25 cellular contexts compared by ENCODE assay signal in genomic region chr15:42066764-42067415, GRCh38. TPM values are rescaled to one million over a fixed set of nuclear protein-coding genes. Genes with fewer than 3 reads are reported as not detected.
DNase-seq lines count a peak whose midpoint lies in the region; ATAC-seq and TF ChIP-seq lines count a peak whose summit lies in the region.
"Had no signal": no experiment of that assay in that cellular context is flagged by ENCODE, and none has a peak within 500 bp of the region (broad histone marks: within the 10 kb centered on the region; RNA-seq: fewer than 3 reads in every experiment).

No MANE protein-coding gene starts in this region.

- no peaks in the 10 kb centered on the region for H3K36me3 ChIP-seq in OCI-LY7 (ENCODE audit: insufficient read depth, low read length)
- H3K36me3 ChIP-seq: colonic mucosa, right atrium auricular region had no signal

- peaks cover 5% of the 10 kb centered on the region for H3K9me3 Mint-ChIP-seq in activated CD8-positive, alpha-beta T cell treated with anti-CD3 and anti-CD28 coated beads for 36 hours
- H3K9me3 Mint-ChIP-seq in activated CD8-positive, alpha-beta T cell treated with anti-CD3 and anti-CD28 coated beads, Interleukin-2, amount 10 ng/mL, durations not matched to agents 7 days and 5 days (ENCODE audit: insufficient read depth) = peaks cover 4% of the 10 kb centered on the region

- CTCF ChIA-PET in activated CD8-positive, alpha-beta T cell treated with anti-CD3 and anti-CD28 coated beads for 36 hours (lab: Charles Lee) = interaction anchor here (0.8 to 8.1 kb wide), 7 partner anchors 11 to 79 kb away, joined by 4 to 97 read pairs (median 8); no protein-coding TSS in a partner anchor
- CTCF ChIA-PET in activated CD8-positive, alpha-beta T cell treated with anti-CD3 and anti-CD28 coated beads, Interleukin-2, amount 10 ng/mL, durations not matched to agents 7 days and 5 days (lab: Charles Lee) = interaction anchor here (0.8 to 1.5 kb wide), 5 partner anchors 10 to 77 kb away, joined by 3 to 5 read pairs (median 3); no protein-coding TSS in a partner anchor
- CTCF ChIA-PET in OCI-LY7 (lab: Charles Lee; ENCODE audit: unreplicated experiment) = no interaction called here

- no peaks in the 10 kb centered on the region for H3K4me1 Mint-ChIP-seq in activated CD8-positive, alpha-beta T cell treated with anti-CD3 and anti-CD28 coated beads for 36 hours (ENCODE audit: low read depth)
- peaks cover 3% of the 10 kb centered on the region for H3K4me1 Mint-ChIP-seq in activated CD8-positive, alpha-beta T cell treated with anti-CD3 and anti-CD28 coated beads, Interleukin-2, amount 10 ng/mL, durations not matched to agents 7 days and 5 days (ENCODE audit: low read depth)

- peak overlapping the region; percentile 25; the same call in 1 of the 2 replicates for H2AFZ ChIP-seq in OCI-LY7 (ENCODE audit: low read length)
- H2AFZ ChIP-seq: parathyroid adenoma had no signal

- 0 out of 2 replicates have a peak, but pooled peaks cover 6% of the 10 kb centered on the region for H3K9me3 ChIP-seq in OCI-LY7 (ENCODE audit: low read length)
- H3K9me3 ChIP-seq: colonic mucosa, right atrium auricular region, testis had no signal

- H3K79me2 ChIP-seq in OCI-LY7 (ENCODE audit: insufficient read depth, low read depth, low read length) = no peaks in the 10 kb centered on the region
- H3K79me2 ChIP-seq: parathyroid adenoma had no signal

- no peak overlapping the region for H3K4me2 ChIP-seq in OCI-LY7 (ENCODE audit: low read length)
- H3K4me2 ChIP-seq: smooth muscle cell had no signal

- no TSS peak for BruUV-seq in OCI-LY7 (replicated peaks; lab: Mats Ljungman, UMichigan)

- DNase-seq in activated CD8-positive, alpha-beta T cell treated with anti-CD3 and anti-CD28 coated beads for 36 hours = no peak
- no peak for DNase-seq in activated CD8-positive, alpha-beta T cell treated with anti-CD3 and anti-CD28 coated beads, Interleukin-2, amount 10 ng/mL, durations not matched to agents 7 days and 5 days
- no peak for DNase-seq in OCI-LY7 (ENCODE audit: low spot score)
- peak; percentile 17 for DNase-seq in ecto neural progenitor cell (ENCODE audit: low spot score)
- peak; percentile 14 for DNase-seq in stimulated activated CD8-positive, alpha-beta memory T cell treated with anti-CD3 and anti-CD28 coated beads, Interleukin-4, amount 100 ng/mL, for 48 hours
- no peak for DNase-seq in NAMALWA (ENCODE audit: low spot score)
- DNase-seq: activated CD4-positive, alpha-beta memory T cell treated with anti-CD3 and anti-CD28 coated beads, Interleukin-2, amount 10 ng/mL, durations not matched to agents 7 days and 5 days; activated CD4-positive, alpha-beta T cell treated with anti-CD3 and anti-CD28 coated beads for 1 hour; activated T-cell treated with anti-CD3 and anti-CD28 coated beads for 4 hours; colonic mucosa; effector memory CD4-positive, alpha-beta T cell; NCI-H748 treated with DMSO at 0.1 percent for 48 hours; stimulated activated naive CD8-positive, alpha-beta T cell treated with anti-CD3 and anti-CD28 coated beads, Interleukin-15, Interleukin-2, amounts not matched to agents 100 U/mL and 50 U/mL, for 24 hours; T-helper 17 cell had no signal

- H3K4me3 ChIP-seq in OCI-LY7 (ENCODE audit: low read depth, low read length, poor library complexity, severe bottlenecking) = no peak overlapping the region
- H3K4me3 ChIP-seq: colonic mucosa, right atrium auricular region, smooth muscle cell, testis had no signal

- H3K4me3 Mint-ChIP-seq in activated CD8-positive, alpha-beta T cell treated with anti-CD3 and anti-CD28 coated beads for 36 hours = no peak overlapping the region
- no peak overlapping the region for H3K4me3 Mint-ChIP-seq in activated CD8-positive, alpha-beta T cell treated with anti-CD3 and anti-CD28 coated beads, Interleukin-2, amount 10 ng/mL, durations not matched to agents 7 days and 5 days
- H3K4me3 Mint-ChIP-seq: activated CD4-positive, alpha-beta memory T cell treated with anti-CD3 and anti-CD28 coated beads, Interleukin-2, amount 10 ng/mL, durations not matched to agents 7 days and 5 days; activated naive CD8-positive, alpha-beta T cell; CD4-positive, CD25-positive, alpha-beta regulatory T cell; nephron progenitor cell; T-helper 17 cell had no signal

- H3K36me3 Mint-ChIP-seq in activated CD8-positive, alpha-beta T cell treated with anti-CD3 and anti-CD28 coated beads for 36 hours (ENCODE audit: low read depth) = no peaks in the 10 kb centered on the region
- H3K36me3 Mint-ChIP-seq in activated CD8-positive, alpha-beta T cell treated with anti-CD3 and anti-CD28 coated beads, Interleukin-2, amount 10 ng/mL, durations not matched to agents 7 days and 5 days (ENCODE audit: low read depth) = no peaks in the 10 kb centered on the region
- H3K36me3 Mint-ChIP-seq: CD4-positive, CD25-positive, alpha-beta regulatory T cell had no signal

- H3K27ac ChIP-seq in OCI-LY7 (ENCODE audit: low read depth, low read length, poor library complexity, severe bottlenecking) = no peak overlapping the region
- H3K27ac ChIP-seq: colonic mucosa, parathyroid adenoma, right atrium auricular region, testis had no signal

- no peaks in the 10 kb centered on the region for H3K9me2 ChIP-seq in OCI-LY7 (ENCODE audit: insufficient read depth, low read length)

- POLR2A ChIA-PET in activated CD8-positive, alpha-beta T cell treated with anti-CD3 and anti-CD28 coated beads for 36 hours (lab: Charles Lee) = no interaction called here
- POLR2A ChIA-PET in activated CD8-positive, alpha-beta T cell treated with anti-CD3 and anti-CD28 coated beads, Interleukin-2, amount 10 ng/mL, durations not matched to agents 7 days and 5 days (lab: Charles Lee) = no interaction called here
- POLR2A ChIA-PET in OCI-LY7 (lab: Charles Lee) = no interaction called here

- H3K27ac Mint-ChIP-seq in activated CD8-positive, alpha-beta T cell treated with anti-CD3 and anti-CD28 coated beads for 36 hours = no peak overlapping the region
- no peak overlapping the region for H3K27ac Mint-ChIP-seq in activated CD8-positive, alpha-beta T cell treated with anti-CD3 and anti-CD28 coated beads, Interleukin-2, amount 10 ng/mL, durations not matched to agents 7 days and 5 days
- H3K27ac Mint-ChIP-seq: activated CD4-positive, alpha-beta memory T cell treated with anti-CD3 and anti-CD28 coated beads, Interleukin-2, amount 10 ng/mL, durations not matched to agents 7 days and 5 days; activated naive CD8-positive, alpha-beta T cell; nephron progenitor cell; T-helper 17 cell had no signal

- H4K20me1 ChIP-seq in OCI-LY7 (ENCODE audit: insufficient read depth, low read length) = no peaks in the 10 kb centered on the region

- intact Hi-C loops in activated CD8-positive, alpha-beta T cell treated with anti-CD3 and anti-CD28 coated beads for 36 hours (cut with micrococcal nuclease) = loop anchor here (10.0 kb wide), 1 partner anchor 68 kb away; no protein-coding TSS in a partner anchor
- intact Hi-C loops in OCI-LY7 (cut with micrococcal nuclease; ENCODE audit: unreplicated experiment) = loop anchor here (1.0 to 5.0 kb wide), 4 partner anchors 17 to 405 kb away; no protein-coding TSS in a partner anchor

- TF ChIP-seq CTCF in activated CD8-positive, alpha-beta T cell treated with anti-CD3 and anti-CD28 coated beads for 36 hours (IDR thresholded peaks at IDR 0.05) = peak; percentile 15
- peak; percentile 53; the same call in 1 of the 2 replicates for TF ChIP-seq CTCF in OCI-LY7 (conservative IDR thresholded peaks at IDR 0.05; ENCODE audit: low read length)

- no peak for ATAC-seq in activated CD8-positive, alpha-beta T cell treated with anti-CD3 and anti-CD28 coated beads for 36 hours
- no peak for ATAC-seq in activated CD8-positive, alpha-beta T cell treated with anti-CD3 and anti-CD28 coated beads, Interleukin-2, amount 10 ng/mL, durations not matched to agents 7 days and 5 days
- ATAC-seq in HG03439 (IDR thresholded peaks at IDR 0.05; ENCODE audit: unreplicated experiment) (no peak), GM18498 (IDR thresholded peaks at IDR 0.05; ENCODE audit: unreplicated experiment) (no peak)
- ATAC-seq: stimulated activated naive CD8-positive, alpha-beta T cell treated with anti-CD3 and anti-CD28 coated beads, Interleukin-15, Interleukin-2, amounts not matched to agents 100 U/mL and 50 U/mL, for 24 hours; T-helper 17 cell had no signal

- peaks cover 13% of the 10 kb centered on the region for H3K27me3 Mint-ChIP-seq in activated CD8-positive, alpha-beta T cell treated with anti-CD3 and anti-CD28 coated beads for 36 hours
- peaks cover 16% of the 10 kb centered on the region for H3K27me3 Mint-ChIP-seq in activated CD8-positive, alpha-beta T cell treated with anti-CD3 and anti-CD28 coated beads, Interleukin-2, amount 10 ng/mL, durations not matched to agents 7 days and 5 days (ENCODE audit: low read depth)

- H3K4me1 ChIP-seq in OCI-LY7 (ENCODE audit: insufficient read depth, low read length, poor library complexity, severe bottlenecking) = peaks cover 15% of the 10 kb centered on the region
- H3K4me1 ChIP-seq: colonic mucosa, parathyroid adenoma, right atrium auricular region, testis had no signal

RNA-seq across cellular contexts. Expression of gene PLA2G4D, which starts 27.5 kb away (rescaled TPM):
- not detected for total RNA-seq in activated CD8-positive, alpha-beta T cell treated with anti-CD3 and anti-CD28 coated beads for 36 hours
- not detected for total RNA-seq in activated CD8-positive, alpha-beta T cell treated with anti-CD3 and anti-CD28 coated beads, Interleukin-2, amount 10 ng/mL, durations not matched to agents 7 days and 5 days
- total RNA-seq in OCI-LY7 (2014; rRNA removed; shearing (Covaris generic)) = not detected in 2 replicates
- not detected in 2 replicates for total RNA-seq in OCI-LY7 (2022)
- total RNA-seq: activated CD4-positive, alpha-beta memory T cell treated with anti-CD3 and anti-CD28 coated beads, Interleukin-2, amount 10 ng/mL, durations not matched to agents 7 days and 5 days; CD4-positive, CD25-positive, alpha-beta regulatory T cell; fibroblast of villous mesenchyme; H4; right atrium auricular region; T-helper 17 cell had no signal

RNA-seq across cellular contexts. Expression of gene PLA2G4E, which starts 46.0 kb away (rescaled TPM):
- not detected for total RNA-seq in activated CD8-positive, alpha-beta T cell treated with anti-CD3 and anti-CD28 coated beads for 36 hours
- total RNA-seq in activated CD8-positive, alpha-beta T cell treated with anti-CD3 and anti-CD28 coated beads, Interleukin-2, amount 10 ng/mL, durations not matched to agents 7 days and 5 days = not detected
- total RNA-seq in OCI-LY7 (2014; rRNA removed; shearing (Covaris generic)) = not detected in 2 replicates
- not detected in 2 replicates for total RNA-seq in OCI-LY7 (2022)
- total RNA-seq: activated CD4-positive, alpha-beta memory T cell treated with anti-CD3 and anti-CD28 coated beads, Interleukin-2, amount 10 ng/mL, durations not matched to agents 7 days and 5 days; CD4-positive, CD25-positive, alpha-beta regulatory T cell; fibroblast of villous mesenchyme; H4; T-helper 17 cell had no signal

Comparison
In these comparisons a context has a peak if more than half of its experiments do, and no peak if none do; other contexts are left out.
1. DNase-seq: peak in ecto neural progenitor cell (single experiment) and stimulated activated CD8-positive, alpha-beta memory T cell treated with anti-CD3 and anti-CD28 coated beads, Interleukin-4, amount 100 ng/mL, for 48 hours (single experiment); none in activated CD8-positive, alpha-beta T cell treated with anti-CD3 and anti-CD28 coated beads for 36 hours (single experiment), activated CD8-positive, alpha-beta T cell treated with anti-CD3 and anti-CD28 coated beads, Interleukin-2, amount 10 ng/mL, durations not matched to agents 7 days and 5 days (single experiment), OCI-LY7 (single experiment) and NAMALWA (single experiment).